In the genomic region with DNA sequence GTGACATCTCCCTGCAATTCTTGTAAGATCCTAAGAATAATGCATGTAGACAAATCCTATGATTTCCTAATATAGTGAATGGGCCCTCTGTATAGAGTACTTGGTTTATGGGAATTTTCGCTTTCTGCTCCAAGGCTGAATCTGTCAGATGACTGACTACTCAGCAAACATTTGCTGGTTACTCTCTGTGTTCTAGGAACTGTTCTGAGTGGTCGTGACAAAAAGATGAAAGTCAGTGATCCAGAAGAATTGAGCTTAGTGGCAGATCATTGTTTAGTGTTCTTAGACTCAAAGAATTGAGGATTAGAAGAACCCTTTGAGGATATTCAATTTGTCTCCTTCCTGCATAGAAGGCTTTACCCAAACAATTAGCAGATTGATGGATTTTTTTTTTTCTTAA, we compare ENCODE assay signal across 16 cellular contexts. TPM values are rescaled to one million over a fixed set of nuclear protein-coding genes. Genes with fewer than 3 reads are reported as not detected.
DNase-seq lines count a peak whose midpoint lies in the region; ATAC-seq and TF ChIP-seq lines count a peak whose summit lies in the region.
"Had no signal": no experiment of that assay in that cellular context is flagged by ENCODE, and none has a peak within 500 bp of the region (broad histone marks: within the 10 kb centered on the region; RNA-seq: fewer than 3 reads in every experiment).

No MANE protein-coding gene starts in this region.

- H3K36me3 Mint-ChIP-seq in activated CD8-positive, alpha-beta memory T cell treated with anti-CD3 and anti-CD28 coated beads, Interleukin-2, amount 10 ng/mL, durations not matched to agents 7 days and 5 days: peaks cover 80% of the 10 kb centered on the region
- peaks cover 92% of the 10 kb centered on the region for H3K36me3 Mint-ChIP-seq in WTC11
- H3K36me3 Mint-ChIP-seq in dendritic cell treated with granulocyte-macrophage colony-stimulating factor and Interleukin-4, amounts not matched to agents 40 ng/mL and 50 ng/mL, for 4 days (ENCODE audit: low read depth): peaks cover 94% of the 10 kb centered on the region
- H3K36me3 Mint-ChIP-seq in stimulated activated effector memory CD8-positive, alpha-beta T cell treated with anti-CD3 and anti-CD28 coated beads, Interleukin-12 subunit alpha, Interleukin-12 subunit beta, amount 100 ng/mL, for 72 hours: no peaks in the 10 kb centered on the region

- H3K27ac Mint-ChIP-seq in activated CD8-positive, alpha-beta memory T cell treated with anti-CD3 and anti-CD28 coated beads, Interleukin-2, amount 10 ng/mL, durations not matched to agents 7 days and 5 days: peak overlapping the region; percentile 93
- H3K27ac Mint-ChIP-seq in WTC11: peak overlapping the region; percentile 77; the same call in 1 of the 2 replicates
- H3K27ac Mint-ChIP-seq in dendritic cell treated with granulocyte-macrophage colony-stimulating factor and Interleukin-4, amounts not matched to agents 40 ng/mL and 50 ng/mL, for 4 days: peak overlapping the region; percentile 68
- peak overlapping the region; percentile 97 for H3K27ac Mint-ChIP-seq in stimulated activated effector memory CD8-positive, alpha-beta T cell treated with anti-CD3 and anti-CD28 coated beads, Interleukin-12 subunit alpha, Interleukin-12 subunit beta, amount 100 ng/mL, for 72 hours
- H3K27ac Mint-ChIP-seq: CD14-positive monocyte had no signal

- POLR2A ChIA-PET in WTC11 (lab: Charles Lee): no interaction called here

- CTCF ChIA-PET in activated CD8-positive, alpha-beta memory T cell treated with anti-CD3 and anti-CD28 coated beads, Interleukin-2, amount 10 ng/mL, durations not matched to agents 7 days and 5 days (lab: Charles Lee): interaction anchor here (3.8 kb wide), 1 partner anchor 9 kb away, joined by 23 read pairs; a partner anchor contains a TSS
- CTCF ChIA-PET in WTC11 (lab: Charles Lee): no interaction called here

- H3K9me3 Mint-ChIP-seq in activated CD8-positive, alpha-beta memory T cell treated with anti-CD3 and anti-CD28 coated beads, Interleukin-2, amount 10 ng/mL, durations not matched to agents 7 days and 5 days (ENCODE audit: low read depth): no peaks in the 10 kb centered on the region
- H3K9me3 Mint-ChIP-seq in WTC11: no peaks in the 10 kb centered on the region
- H3K9me3 Mint-ChIP-seq in dendritic cell treated with granulocyte-macrophage colony-stimulating factor and Interleukin-4, amounts not matched to agents 40 ng/mL and 50 ng/mL, for 4 days: no peaks in the 10 kb centered on the region
- H3K9me3 Mint-ChIP-seq in stimulated activated effector memory CD8-positive, alpha-beta T cell treated with anti-CD3 and anti-CD28 coated beads, Interleukin-12 subunit alpha, Interleukin-12 subunit beta, amount 100 ng/mL, for 72 hours: no peaks in the 10 kb centered on the region
- H3K9me3 Mint-ChIP-seq: CD14-positive monocyte had no signal

- no peaks in the 10 kb centered on the region for H3K27me3 Mint-ChIP-seq in activated CD8-positive, alpha-beta memory T cell treated with anti-CD3 and anti-CD28 coated beads, Interleukin-2, amount 10 ng/mL, durations not matched to agents 7 days and 5 days
- H3K27me3 Mint-ChIP-seq in WTC11 (ENCODE audit: low read depth): no peaks in the 10 kb centered on the region
- H3K27me3 Mint-ChIP-seq in dendritic cell treated with granulocyte-macrophage colony-stimulating factor and Interleukin-4, amounts not matched to agents 40 ng/mL and 50 ng/mL, for 4 days: no peaks in the 10 kb centered on the region

- no peak for TF ChIP-seq CTCF in WTC11 (IDR thresholded peaks at IDR 0.05)

- H3K4me3 Mint-ChIP-seq in activated CD8-positive, alpha-beta memory T cell treated with anti-CD3 and anti-CD28 coated beads, Interleukin-2, amount 10 ng/mL, durations not matched to agents 7 days and 5 days: peak overlapping the region; percentile 14
- H3K4me3 Mint-ChIP-seq in WTC11: no peak overlapping the region
- H3K4me3 Mint-ChIP-seq in dendritic cell treated with granulocyte-macrophage colony-stimulating factor and Interleukin-4, amounts not matched to agents 40 ng/mL and 50 ng/mL, for 4 days: no peak overlapping the region
- H3K4me3 Mint-ChIP-seq in stimulated activated effector memory CD8-positive, alpha-beta T cell treated with anti-CD3 and anti-CD28 coated beads, Interleukin-12 subunit alpha, Interleukin-12 subunit beta, amount 100 ng/mL, for 72 hours: peak overlapping the region; percentile 98
- H3K4me3 Mint-ChIP-seq: CD14-positive monocyte had no signal

- peaks cover 74% of the 10 kb centered on the region for H3K4me1 Mint-ChIP-seq in activated CD8-positive, alpha-beta memory T cell treated with anti-CD3 and anti-CD28 coated beads, Interleukin-2, amount 10 ng/mL, durations not matched to agents 7 days and 5 days
- peaks cover 16% of the 10 kb centered on the region for H3K4me1 Mint-ChIP-seq in WTC11
- H3K4me1 Mint-ChIP-seq in dendritic cell treated with granulocyte-macrophage colony-stimulating factor and Interleukin-4, amounts not matched to agents 40 ng/mL and 50 ng/mL, for 4 days (ENCODE audit: low read depth): peaks cover 47% of the 10 kb centered on the region
- peaks cover 74% of the 10 kb centered on the region for H3K4me1 Mint-ChIP-seq in stimulated activated effector memory CD8-positive, alpha-beta T cell treated with anti-CD3 and anti-CD28 coated beads, Interleukin-12 subunit alpha, Interleukin-12 subunit beta, amount 100 ng/mL, for 72 hours

- DNase-seq in activated CD8-positive, alpha-beta memory T cell treated with anti-CD3 and anti-CD28 coated beads, Interleukin-2, amount 10 ng/mL, durations not matched to agents 7 days and 5 days: no peak
- DNase-seq in activated CD8-positive, alpha-beta memory T cell treated with anti-CD3 and anti-CD28 coated beads for 24 hours: no peak
- DNase-seq in WTC11 (ENCODE audit: low spot score) (no peak), NCI-H748 (lab: John Stamatoyannopoulos, UW; ENCODE audit: unreplicated experiment) (no peak)
- DNase-seq in stimulated activated effector memory CD8-positive, alpha-beta T cell treated with anti-CD3 and anti-CD28 coated beads, Interleukin-12 subunit alpha, Interleukin-12 subunit beta, amount 100 ng/mL, for 72 hours (ENCODE audit: low spot score in 2 of 2): no peak
- DNase-seq: ACHN; activated gamma-delta T cell treated with Interleukin-2 at 50 U/mL for 16 hours; NCI-H1417; NCI-H2171 treated with DMSO at 0.1 percent for 48 hours; retina; stimulated activated naive CD4-positive, alpha-beta T cell treated with Interleukin-2 at 50 U/mL for 16 hours had no signal

- intact Hi-C loops in dendritic cell treated with granulocyte-macrophage colony-stimulating factor and Interleukin-4, amounts not matched to agents 40 ng/mL and 50 ng/mL, for 4 days (cut with micrococcal nuclease): no loop called here

- no peak for ATAC-seq in activated CD8-positive, alpha-beta memory T cell treated with anti-CD3 and anti-CD28 coated beads, Interleukin-2, amount 10 ng/mL, durations not matched to agents 7 days and 5 days
- ATAC-seq in WTC11: no peak
- no peak for ATAC-seq in stimulated activated effector memory CD8-positive, alpha-beta T cell treated with anti-CD3 and anti-CD28 coated beads, Interleukin-12 subunit alpha, Interleukin-12 subunit beta, amount 100 ng/mL, for 72 hours
- no peak for ATAC-seq in HG03521 (IDR thresholded peaks at IDR 0.05; ENCODE audit: unreplicated experiment)
- no peak for ATAC-seq in GM21825 (IDR thresholded peaks at IDR 0.05; ENCODE audit: unreplicated experiment)
- ATAC-seq: SK-N-SH treated with all-trans-retinoic acid at 6 μM for 48 hours had no signal

TF ChIP-seq in WTC11, 78 proteins besides CTCF, POLR2A, EP300 and RAD21 (continues in another document):
- TF ChIP-seq HMGA2 (CRISPR knock-in tag; IDR thresholded peaks at IDR 0.05) (no peak), FOXJ3 (CRISPR knock-in tag; IDR thresholded peaks at IDR 0.05; ENCODE audit: borderline replicate concordance) (no peak), NR3C1 (CRISPR knock-in tag; conservative IDR thresholded peaks at IDR 0.05; ENCODE audit: low read depth) (no peak), SMAD3 (CRISPR knock-in tag; IDR thresholded peaks at IDR 0.05; ENCODE audit: borderline replicate concordance) (no peak)
- TF ChIP-seq, protein P1, sequence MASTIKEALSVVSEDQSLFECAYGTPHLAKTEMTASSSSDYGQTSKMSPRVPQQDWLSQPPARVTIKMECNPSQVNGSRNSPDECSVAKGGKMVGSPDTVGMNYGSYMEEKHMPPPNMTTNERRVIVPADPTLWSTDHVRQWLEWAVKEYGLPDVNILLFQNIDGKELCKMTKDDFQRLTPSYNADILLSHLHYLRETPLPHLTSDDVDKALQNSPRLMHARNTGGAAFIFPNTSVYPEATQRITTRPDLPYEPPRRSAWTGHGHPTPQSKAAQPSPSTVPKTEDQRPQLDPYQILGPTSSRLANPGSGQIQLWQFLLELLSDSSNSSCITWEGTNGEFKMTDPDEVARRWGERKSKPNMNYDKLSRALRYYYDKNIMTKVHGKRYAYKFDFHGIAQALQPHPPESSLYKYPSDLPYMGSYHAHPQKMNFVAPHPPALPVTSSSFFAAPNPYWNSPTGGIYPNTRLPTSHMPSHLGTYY (CRISPR knock-in tag; IDR thresholded peaks at IDR 0.05): no peak

RNA-seq across cellular contexts. Expression of a gene that starts 10.0 kb away (rescaled TPM):
- total RNA-seq in activated CD8-positive, alpha-beta memory T cell treated with anti-CD3 and anti-CD28 coated beads, Interleukin-2, amount 10 ng/mL, durations not matched to agents 7 days and 5 days: 100 to 1,000 TPM; 307 to 424 TPM
- total RNA-seq in WTC11 (2021): 459 to 522 TPM (median 466 TPM) in 3 replicates

RNA-seq across cellular contexts. Expression of a gene that starts 37.4 kb away (rescaled TPM):
- 1 to 10 TPM in 1 of 2 experiments, under 1 TPM in 1; 0.75 to 1.1 TPM for total RNA-seq in activated CD8-positive, alpha-beta memory T cell treated with anti-CD3 and anti-CD28 coated beads, Interleukin-2, amount 10 ng/mL, durations not matched to agents 7 days and 5 days
- 1.8 to 3.5 TPM (median 3.3 TPM) in 3 replicates for total RNA-seq in WTC11 (2021)

RNA-seq across cellular contexts. Expression of a gene that starts 37.5 kb away (rescaled TPM):
- total RNA-seq in activated CD8-positive, alpha-beta memory T cell treated with anti-CD3 and anti-CD28 coated beads, Interleukin-2, amount 10 ng/mL, durations not matched to agents 7 days and 5 days: 10 to 100 TPM; 21.6 to 31.9 TPM
- total RNA-seq in WTC11 (2021): 13.9 to 21.3 TPM (median 19.6 TPM) in 3 replicates

Comparison
In these comparisons a context has a peak if more than half of its experiments do, and no peak if none do; other contexts are left out.
1. H3K4me3 Mint-ChIP-seq: peak in activated CD8-positive, alpha-beta memory T cell treated with anti-CD3 and anti-CD28 coated beads, Interleukin-2, amount 10 ng/mL, durations not matched to agents 7 days and 5 days (single experiment) and stimulated activated effector memory CD8-positive, alpha-beta T cell treated with anti-CD3 and anti-CD28 coated beads, Interleukin-12 subunit alpha, Interleukin-12 subunit beta, amount 100 ng/mL, for 72 hours (single experiment); none in WTC11 (single experiment) and dendritic cell treated with granulocyte-macrophage colony-stimulating factor and Interleukin-4, amounts not matched to agents 40 ng/mL and 50 ng/mL, for 4 days (single experiment).
2. Peak in every context shown above with its lines, with median percentiles within 50 percentile points of each other: H3K27ac Mint-ChIP-seq.